In genomic region chr9:69397384-69398214, GRCh38 we compare ENCODE assay signal across 15 cellular contexts.
DNase-seq lines count a peak whose midpoint lies in the region; ATAC-seq and TF ChIP-seq lines count a peak whose summit lies in the region.
"Had no signal": no experiment of that assay in that cellular context is flagged by ENCODE, and none has a peak within 500 bp of the region (broad histone marks: within the 10 kb centered on the region; RNA-seq: fewer than 3 reads in every experiment).

No MANE protein-coding gene starts in this region.

- no peaks in the 10 kb centered on the region for H3K9me3 ChIP-seq in heart left ventricle
- no peaks in the 10 kb centered on the region for H3K9me3 ChIP-seq in psoas muscle

- H3K27me3 ChIP-seq in GM23338 (ENCODE audit: insufficient read depth) (no peaks in the 10 kb centered on the region), heart left ventricle (no peaks in the 10 kb centered on the region), psoas muscle (ENCODE audit: insufficient read depth in 3 of 3, low read length in 2 of 3) (no peaks in the 10 kb centered on the region)
- H3K27me3 ChIP-seq: BLaER1 had no signal

- POLR2A ChIA-PET in MCF 10A (lab: Yijun Ruan, JAX), result no interaction called here

- BruUV-seq in MCF 10A (replicated peaks; lab: Mats Ljungman, UMichigan), result no TSS peak

- CTCF ChIA-PET in MCF 10A (lab: Yijun Ruan, JAX), result interaction anchor here (0.6 to 4.8 kb wide), 4 partner anchors 12 to 1607 kb away, joined by 3 to 28 read pairs (median 4); no protein-coding TSS in a partner anchor

- H3K4me1 ChIP-seq in GM23338 (ENCODE audit: insufficient read depth) (no peaks in the 10 kb centered on the region), heart left ventricle (peaks cover 0 to 24% (median 13%) of the 10 kb centered on the region in 12 donors), psoas muscle (peaks cover 17% of the 10 kb centered on the region)

- H3K36me3 Mint-ChIP-seq in GM23338 (ENCODE audit: low read depth), result 0 out of 3 replicates have a peak, but pooled peaks cover 2% of the 10 kb centered on the region
- H3K36me3 Mint-ChIP-seq in MCF 10A (ENCODE audit: insufficient read depth, unreplicated experiment), result no peaks in the 10 kb centered on the region
- H3K36me3 Mint-ChIP-seq: stimulated activated memory B cell treated with anti-CD40 and anti-IgM and Interleukin-4, amounts not matched to agents 10 μg/mL and 1 μg/mL and 100 μg/mL, for 72 hours had no signal

- ATAC-seq in GM23338, result no peak
- peak; percentile 17 to 52 (median 39) for ATAC-seq in heart left ventricle
- ATAC-seq in psoas muscle, result peak; percentile 83 to 92 (median 87)
- ATAC-seq: activated CD4-positive, alpha-beta T cell treated with anti-CD3 and anti-CD28 coated beads for 36 hours; stimulated activated memory B cell treated with anti-CD40 and anti-IgM and Interleukin-4, amounts not matched to agents 10 μg/mL and 1 μg/mL and 100 μg/mL, for 72 hours had no signal

- H4K20me1 ChIP-seq in GM23338 (replicated peaks; ENCODE audit: insufficient read depth), result no peaks in the 10 kb centered on the region
- H4K20me1 ChIP-seq: BLaER1 had no signal

- H3K9me2 ChIP-seq in GM23338 (ENCODE audit: insufficient read depth), result peaks cover 4% of the 10 kb centered on the region; the same call in 1 of the 2 replicates

- intact Hi-C loops in MCF 10A (cut with micrococcal nuclease), result no loop called here
- intact Hi-C loops in heart left ventricle (cut with DNase I), result loop anchor here in 2 of 10 donors (10.0 kb wide), 2 partner anchors 73 to 183 kb away; partner anchors contain the start of gene ENTREP1 (in 1 of the 2)
- intact Hi-C loops in psoas muscle (cut with DNase I), result no loop called here

- H3K4me1 Mint-ChIP-seq in GM23338 (no peaks in the 10 kb centered on the region), MCF 10A (ENCODE audit: insufficient read depth, unreplicated experiment) (peaks cover 7% of the 10 kb centered on the region)
- H3K4me1 Mint-ChIP-seq: activated CD4-positive, alpha-beta T cell treated with anti-CD3 and anti-CD28 coated beads for 36 hours; stimulated activated memory B cell treated with anti-CD40 and anti-IgM and Interleukin-4, amounts not matched to agents 10 μg/mL and 1 μg/mL and 100 μg/mL, for 72 hours had no signal

- TF ChIP-seq CTCF in GM23338 (conservative IDR thresholded peaks at IDR 0.05; ENCODE audit: low read depth in 2 of 2) (no peak), MCF 10A (IDR thresholded peaks at IDR 0.05; ENCODE audit: unreplicated experiment) (no peak), heart left ventricle (IDR thresholded peaks at IDR 0.05) (no peak), psoas muscle (IDR thresholded peaks at IDR 0.05) (no peak)

- H3K4me3 ChIP-seq in GM23338 (no peak overlapping the region), heart left ventricle (peak overlapping the region in 1 of 12 donors; percentile 3), psoas muscle (peak overlapping the region; percentile 49)
- H3K4me3 ChIP-seq: BLaER1, lung had no signal

- no peak for TF ChIP-seq POLR2A in heart left ventricle (IDR thresholded peaks at IDR 0.05)

- no peak overlapping the region for H3K4me2 ChIP-seq in GM23338
- H3K4me2 ChIP-seq: BLaER1 had no signal

- H3K4me3 Mint-ChIP-seq in GM23338, result no peak overlapping the region
- no peak overlapping the region for H3K4me3 Mint-ChIP-seq in MCF 10A (ENCODE audit: unreplicated experiment)
- H3K4me3 Mint-ChIP-seq: activated CD4-positive, alpha-beta T cell treated with anti-CD3 and anti-CD28 coated beads for 36 hours; activated T-cell treated with anti-CD3 and anti-CD28 coated beads, Interleukin-2, amount 50 U/mL, for 24 hours; stimulated activated memory B cell treated with anti-CD40 and anti-IgM and Interleukin-4, amounts not matched to agents 10 μg/mL and 1 μg/mL and 100 μg/mL, for 72 hours had no signal

- H3F3A ChIP-seq in GM23338 (replicated peaks; ENCODE audit: low read depth), result no peaks in the 10 kb centered on the region

- no peaks in the 10 kb centered on the region for H3K36me3 ChIP-seq in GM23338 (ENCODE audit: insufficient read depth)
- no peaks in the 10 kb centered on the region for H3K36me3 ChIP-seq in heart left ventricle
- H3K36me3 ChIP-seq in psoas muscle (ENCODE audit: insufficient read depth in 1 of 2, low read depth in 1 of 2), result no peaks in the 10 kb centered on the region
- H3K36me3 ChIP-seq: BLaER1 had no signal

- whole genome bisulfite sequencing in heart left ventricle, 4 donors, result 33 to 48% (median 44%) methylated on average over 12 of the region's 12 CpGs
- 23 to 30% (median 27%) methylated on average over 12 of the region's 12 CpGs for WGBS in psoas muscle, 3 donors

- DNase-seq in GM23338 (ENCODE audit: low spot score) (no peak), MCF 10A (ENCODE audit: unreplicated experiment) (peak; percentile 49), heart left ventricle (no peak), psoas muscle (no peak), MV-4-11 (lab: John Stamatoyannopoulos, UW) (no peak), DMS114 treated with DMSO at 0.1 percent for 48 hours (lab: John Stamatoyannopoulos, UW; ENCODE audit: unreplicated experiment) (no peak), A172 (ENCODE audit: low spot score) (no peak)
- DNase-seq in stimulated activated CD4-positive, alpha-beta T cell treated with anti-CD3 and anti-CD28 coated beads, Interleukin-2, amount 100 ng/mL, for 48 hours, result no peak
- DNase-seq: activated CD4-positive, alpha-beta T cell treated with anti-CD3 and anti-CD28 coated beads for 36 hours; activated T-cell treated with anti-CD3 and anti-CD28 coated beads, Interleukin-2, amount 50 U/mL, for 24 hours; stimulated activated CD4-positive, alpha-beta T cell treated with anti-CD3 and anti-CD28 coated beads, Interleukin-4, amount 100 ng/mL, for 1 hour had no signal

- H3K79me2 ChIP-seq in GM23338 (replicated peaks; ENCODE audit: insufficient read depth), result no peaks in the 10 kb centered on the region

- no peak overlapping the region for H3K27ac ChIP-seq in GM23338 (ENCODE audit: low read depth)
- H3K27ac ChIP-seq in heart left ventricle, result peak overlapping the region; percentile 47 to 84 (median 67)
- peak overlapping the region; percentile 90 for H3K27ac ChIP-seq in psoas muscle
- H3K27ac ChIP-seq: BLaER1, HL-60 had no signal

- H3K9me3 Mint-ChIP-seq in GM23338 (0 out of 3 replicates have a peak, but pooled peaks cover 3% of the 10 kb centered on the region), MCF 10A (ENCODE audit: unreplicated experiment) (no peaks in the 10 kb centered on the region)
- H3K9me3 Mint-ChIP-seq: activated T-cell treated with anti-CD3 and anti-CD28 coated beads, Interleukin-2, amount 50 U/mL, for 24 hours; stimulated activated memory B cell treated with anti-CD40 and anti-IgM and Interleukin-4, amounts not matched to agents 10 μg/mL and 1 μg/mL and 100 μg/mL, for 72 hours had no signal

- H3K27ac Mint-ChIP-seq in GM23338 (no peak overlapping the region), MCF 10A (ENCODE audit: low read depth, unreplicated experiment) (peak overlapping the region; percentile 19)
- H3K27ac Mint-ChIP-seq: activated CD4-positive, alpha-beta T cell treated with anti-CD3 and anti-CD28 coated beads for 36 hours; activated T-cell treated with anti-CD3 and anti-CD28 coated beads, Interleukin-2, amount 50 U/mL, for 24 hours; stimulated activated memory B cell treated with anti-CD40 and anti-IgM and Interleukin-4, amounts not matched to agents 10 μg/mL and 1 μg/mL and 100 μg/mL, for 72 hours had no signal

- peak overlapping the region; percentile 69 for H2AFZ ChIP-seq in GM23338

- H3K27me3 Mint-ChIP-seq in GM23338 (ENCODE audit: insufficient read depth, low read depth, poor library complexity), result peaks cover 2% of the 10 kb centered on the region
- peaks cover 9% of the 10 kb centered on the region for H3K27me3 Mint-ChIP-seq in MCF 10A (ENCODE audit: insufficient read depth, unreplicated experiment)

TF ChIP-seq in GM23338, 12 proteins besides CTCF, POLR2A, EP300 and RAD21 (continues in another document):
- no peak for TF ChIP-seq ZNF331 (CRISPR knock-in tag; IDR thresholded peaks at IDR 0.05; ENCODE audit: low read depth)
